8 cellular contexts compared by ENCODE assay signal in the genomic region with DNA sequence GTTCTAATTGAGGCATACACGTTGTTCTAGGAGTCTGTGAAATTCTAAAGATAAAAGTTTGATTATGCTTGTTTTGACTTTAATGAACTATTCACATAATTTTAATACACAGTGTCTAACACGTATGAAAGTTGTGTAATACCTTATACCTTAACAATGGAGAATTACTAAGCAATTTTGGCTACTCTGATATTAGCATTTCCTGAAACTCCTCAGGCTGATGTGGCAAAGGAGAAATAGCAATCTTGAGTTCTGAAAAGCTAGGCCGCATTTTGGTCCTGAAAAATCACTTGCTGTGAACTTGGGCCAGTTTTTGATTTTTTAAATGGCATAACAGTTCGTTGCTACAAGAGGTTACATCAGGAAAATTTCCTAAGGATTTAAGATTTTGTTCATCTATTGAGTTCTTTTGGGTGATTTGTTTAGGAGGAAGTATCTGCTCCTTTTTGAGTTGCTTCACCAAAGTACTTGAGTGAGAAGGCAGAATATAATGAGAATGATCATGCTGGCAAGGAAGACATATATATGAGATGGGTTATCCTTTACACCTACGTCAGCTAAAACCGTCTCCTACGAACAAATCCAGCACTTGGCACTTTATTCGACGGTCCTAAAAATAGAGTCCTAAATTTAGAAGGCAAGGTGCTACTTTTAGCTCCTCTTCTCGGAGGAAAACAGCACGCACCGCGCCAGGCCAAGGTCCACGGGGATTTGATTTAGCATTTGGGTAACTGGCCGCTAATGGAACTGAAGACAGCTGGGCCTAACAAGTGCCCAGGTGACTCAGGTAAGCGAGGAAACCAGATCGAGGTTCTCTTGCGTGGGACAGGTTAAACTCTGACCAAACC. TPM values are rescaled to one million over a fixed set of nuclear protein-coding genes. Genes with fewer than 3 reads are reported as not detected.
DNase-seq lines count a peak whose midpoint lies in the region; TF ChIP-seq lines count a peak whose summit lies in the region.

No MANE protein-coding gene starts in this region.

- H3K79me2 ChIP-seq in osteoblast (ENCODE audit: insufficient read depth, low read length), result peaks cover 42% of the 10 kb centered on the region

- H3K27me3 ChIP-seq in HUES6 (ENCODE audit: control insufficient read depth, insufficient read depth, low read length) (no peaks in the 10 kb centered on the region), osteoblast (ENCODE audit: insufficient read depth, low read length) (no peaks in the 10 kb centered on the region)

- peak overlapping the region; percentile 99 for H3K9ac ChIP-seq in HUES6 (ENCODE audit: low read length)

- H3K4me1 ChIP-seq in HUES6 (ENCODE audit: control insufficient read depth, insufficient read depth, low read length), result peaks cover 13% of the 10 kb centered on the region
- H3K4me1 ChIP-seq in osteoblast (ENCODE audit: insufficient read depth, low read length), result peaks cover 24% of the 10 kb centered on the region

- DNase-seq in EH (ENCODE audit: low read depth) (peak; percentile 16), foreskin fibroblast (no peak), osteoblast (ENCODE audit: insufficient read length, low spot score, missing footprints) (peak; percentile 43), ecto neural progenitor cell (ENCODE audit: low spot score) (no peak), NCI-H774 (lab: John Stamatoyannopoulos, UW) (no peak), T1000 (lab: John Stamatoyannopoulos, UW) (no peak)

- TF ChIP-seq CTCF in WI38 (IDR thresholded peaks at IDR 0.05; ENCODE audit: low read depth, low read length) (no peak), foreskin fibroblast (IDR thresholded peaks at IDR 0.05; ENCODE audit: low read depth, low read length) (no peak), osteoblast (IDR thresholded peaks at IDR 0.05; ENCODE audit: extremely low read depth, low read depth, low read length) (no peak)

- H3K36me3 ChIP-seq in HUES6 (ENCODE audit: control insufficient read depth, insufficient read depth, low read length) (no peaks in the 10 kb centered on the region), osteoblast (ENCODE audit: insufficient read depth, low read length) (no peaks in the 10 kb centered on the region)

- peak overlapping the region; percentile 99 for H3K4me2 ChIP-seq in osteoblast (ENCODE audit: insufficient read depth, low read length)

- peaks cover 19% of the 10 kb centered on the region for H4K20me1 ChIP-seq in osteoblast (ENCODE audit: insufficient read depth, low read length)

- H3K27ac ChIP-seq in HUES6 (ENCODE audit: low read depth, low read length) (peak overlapping the region; percentile 97; the same call in 1 of the 2 replicates), osteoblast (ENCODE audit: low read depth, low read length) (peak overlapping the region; percentile 97)

- H3K9me3 ChIP-seq in HUES6 (ENCODE audit: control insufficient read depth, insufficient read depth, low read depth, low read length), result no peaks in the 10 kb centered on the region
- no peaks in the 10 kb centered on the region for H3K9me3 ChIP-seq in osteoblast (ENCODE audit: low read depth, low read length)

- H3K4me3 ChIP-seq in HUES6 (ENCODE audit: low read depth, low read length) (peak overlapping the region; percentile 87), WI38 (ENCODE audit: low read depth, low read length) (peak overlapping the region; percentile 77), foreskin fibroblast (ENCODE audit: low read depth in 1 of 2, low read length in 2 of 2) (peak overlapping the region; percentile 71 to 99), osteoblast (ENCODE audit: insufficient read depth, low read length) (peak overlapping the region; percentile 96)

- H2AFZ ChIP-seq in osteoblast (ENCODE audit: low read length), result peak overlapping the region; percentile 99

RNA-seq across cellular contexts. Expression of gene MIA2, which starts 32.2 kb away (rescaled TPM):
- 25.0 and 25.3 TPM in 2 replicates for total RNA-seq in osteoblast

Comparison
In these comparisons a context has a peak if more than half of its experiments do, and no peak if none do; other contexts are left out.
1. DNase-seq: peak in EH (single experiment) and osteoblast (single experiment); none in foreskin fibroblast (0 of 2), ecto neural progenitor cell (single experiment), NCI-H774 (single experiment) and T1000 (single experiment).
2. Peak in every context shown above with its lines, with median percentiles within 50 percentile points of each other: H3K4me3 ChIP-seq.